ENCODE assay signal across 8 cellular contexts in genomic region chr1:100265931-100266830, GRCh38. TPM values are rescaled to one million over a fixed set of nuclear protein-coding genes. Genes with fewer than 3 reads are reported as not detected.
DNase-seq lines count a peak whose midpoint lies in the region; ATAC-seq and TF ChIP-seq lines count a peak whose summit lies in the region.

Gene RTCA (plus strand): TSS chr1:100266216. CDS start chr1:100266376, 160 bp downstream.

- POLR2A ChIA-PET in activated CD4-positive, alpha-beta T cell treated with anti-CD3 and anti-CD28 coated beads for 36 hours (lab: Charles Lee) = interaction anchor here (0.6 to 1.5 kb wide), 7 partner anchors 16 to 1105 kb away, joined by 3 to 7 read pairs (median 5); partner anchors contain the start of genes CDC14A, DBT and TRMT13

- TF ChIP-seq POLR2A in GM19193 (IDR thresholded peaks at IDR 0.05; ENCODE audit: extremely low read depth, insufficient read depth, insufficient read length) = peak; percentile 89

- peaks cover 47% of the 10 kb centered on the region for H3K36me3 Mint-ChIP-seq in activated CD4-positive, alpha-beta T cell treated with anti-CD3 and anti-CD28 coated beads for 36 hours (ENCODE audit: low read depth)

- H3K4me3 ChIP-seq in choroid plexus epithelial cell (ENCODE audit: low read depth, low read length) = peak within 1 kb of the TSS; percentile 93

- DNase-seq in AG20443 (ENCODE audit: low spot score) = peak; percentile 99
- peak; percentile 88 for DNase-seq in NCI-H510A treated with DMSO at 0.1 percent for 48 hours (lab: John Stamatoyannopoulos, UW)
- DNase-seq in activated CD4-positive, alpha-beta T cell treated with anti-CD3 and anti-CD28 coated beads for 36 hours = peak; percentile 97
- peak; percentile 97 for DNase-seq in choroid plexus epithelial cell (ENCODE audit: low read depth)
- DNase-seq in kidney glomerular epithelial cell (lab: John Stamatoyannopoulos, UW) = peak; percentile 91
- peak; percentile 86 for DNase-seq in stimulated activated CD4-positive, alpha-beta T cell treated with anti-CD3 and anti-CD28 coated beads, Interleukin-1b, Interleukin-23, amount 100 ng/mL, for 1 hour (ENCODE audit: low read depth in 2 of 2)

- CTCF ChIA-PET in activated CD4-positive, alpha-beta T cell treated with anti-CD3 and anti-CD28 coated beads for 36 hours (lab: Charles Lee) = interaction anchor here (0.6 to 3.6 kb wide), 18 partner anchors 10 to 1473 kb away, joined by 3 to 16 read pairs (median 4); partner anchors contain the start of gene DBT

- H3K27me3 Mint-ChIP-seq in activated CD4-positive, alpha-beta T cell treated with anti-CD3 and anti-CD28 coated beads for 36 hours = no peaks in the 10 kb centered on the region

- H3K4me1 Mint-ChIP-seq in activated CD4-positive, alpha-beta T cell treated with anti-CD3 and anti-CD28 coated beads for 36 hours = peaks cover 32% of the 10 kb centered on the region

- ATAC-seq in HG03439 (IDR thresholded peaks at IDR 0.05; ENCODE audit: unreplicated experiment) = peak; percentile 99
- peak; percentile 93 for ATAC-seq in activated CD4-positive, alpha-beta T cell treated with anti-CD3 and anti-CD28 coated beads for 36 hours

- intact Hi-C loops in activated CD4-positive, alpha-beta T cell treated with anti-CD3 and anti-CD28 coated beads for 36 hours (cut with DNase I, micrococcal nuclease) = loop anchor here (1.0 to 5.0 kb wide), 9 partner anchors 17 to 631 kb away; partner anchors contain the start of genes DBT (in 2 of the 2), TRMT13 (in 2 of the 2), AGL (in 1 of the 2) and SASS6 (in 1 of the 2)

- H3K27ac Mint-ChIP-seq in activated CD4-positive, alpha-beta T cell treated with anti-CD3 and anti-CD28 coated beads for 36 hours = peak within 1 kb of the TSS; percentile 99

- no peaks in the 10 kb centered on the region for H3K9me3 Mint-ChIP-seq in activated CD4-positive, alpha-beta T cell treated with anti-CD3 and anti-CD28 coated beads for 36 hours (ENCODE audit: low read depth)

- H3K4me3 Mint-ChIP-seq in activated CD4-positive, alpha-beta T cell treated with anti-CD3 and anti-CD28 coated beads for 36 hours = peak within 1 kb of the TSS; percentile 100

- TF ChIP-seq CTCF in choroid plexus epithelial cell (conservative IDR thresholded peaks at IDR 0.05; ENCODE audit: low read depth, low read length) = no peak

RNA-seq across cellular contexts. Expression of gene RTCA, which starts in this region (rescaled TPM):
- total RNA-seq in activated CD4-positive, alpha-beta T cell treated with anti-CD3 and anti-CD28 coated beads for 36 hours = 10 to 100 TPM; 47.8 to 53.0 TPM

Comparison
In these comparisons a context has a peak if more than half of its experiments do, and no peak if none do; other contexts are left out.
1. Peak in every context shown above with its lines: DNase-seq, ATAC-seq and H3K4me3 ChIP-seq.